ENCODE assay signal across 19 cellular contexts in the genomic region with DNA sequence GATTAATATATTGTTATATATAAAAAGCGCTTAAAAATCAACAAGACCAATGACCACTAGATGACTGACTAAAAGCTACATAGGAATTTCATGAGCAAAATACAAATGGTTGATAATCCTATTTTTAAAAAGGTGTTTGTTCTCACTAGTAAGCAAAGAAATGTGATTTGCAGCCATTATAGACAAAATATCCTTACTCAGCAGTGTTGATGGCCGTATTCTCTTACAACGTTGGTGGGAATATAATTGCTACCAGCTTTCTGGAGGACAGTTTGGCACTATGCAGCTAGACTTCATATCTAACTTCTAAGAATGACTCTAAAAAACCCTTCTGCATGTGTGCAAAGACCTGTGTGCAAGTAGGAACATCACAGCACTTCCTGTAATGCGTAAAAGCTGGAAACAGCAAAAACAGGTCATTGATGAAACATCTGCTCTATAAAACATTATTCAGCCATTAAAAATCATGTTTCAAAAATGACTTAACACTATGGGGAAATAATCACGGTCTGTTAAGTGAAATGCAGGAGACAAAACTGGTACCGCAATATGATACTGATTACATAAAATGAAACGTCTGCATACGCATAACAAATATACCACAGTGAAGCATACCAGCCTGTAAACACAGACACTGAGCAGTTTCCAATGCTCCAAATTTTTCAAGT.
"Had no signal": no experiment of that assay in that cellular context is flagged by ENCODE, and none has a peak within 500 bp of the region (broad histone marks: within the 10 kb centered on the region; RNA-seq: fewer than 3 reads in every experiment).

No MANE protein-coding gene starts in this region.

- H3K9ac ChIP-seq: neural progenitor cell had no signal

- H3K79me2 ChIP-seq: hepatocyte had no signal

- H3K36me3 ChIP-seq: colonic mucosa, neural progenitor cell, ovary, thoracic aorta had no signal

- H3K4me3 ChIP-seq: body of pancreas, colonic mucosa, hepatocyte, neural progenitor cell, ovary, thoracic aorta had no signal

- H2AFZ ChIP-seq: hepatocyte, neural progenitor cell had no signal

- H3K27ac ChIP-seq: body of pancreas, colonic mucosa, hepatocyte, neural progenitor cell, ovary, thoracic aorta had no signal

- DNase-seq: activated CD4-positive, alpha-beta T cell treated with anti-CD3 and anti-CD28 coated beads, Interleukin-2, amount 50 U/mL, for 48 hours; activated CD4-positive, CD25-positive, alpha-beta regulatory T cell treated with anti-CD3 and anti-CD28 coated beads, Interleukin-2, amount 50 U/mL, for 72 hours; activated gamma-delta T cell treated with Interleukin-2 at 50 U/mL for 16 hours; activated T-cell treated with anti-CD3 and anti-CD28 coated beads, Interleukin-2, amount 50 U/mL, for 24 hours; amniotic stem cell; body of pancreas; central memory CD4-positive, alpha-beta T cell; colonic mucosa; islet precursor cell; mammary epithelial cell; naive B cell; ovary; stimulated activated CD4-positive, alpha-beta T cell treated with anti-CD3 and anti-CD28 coated beads, Interleukin-12 subunit alpha, Interleukin-12 subunit beta, amount 100 ng/mL, for 4 hours; stimulated activated CD4-positive, alpha-beta T cell treated with anti-CD3 and anti-CD28 coated beads, Interleukin-2, amount 100 ng/mL, for 24 hours; T1000 had no signal

- ATAC-seq: body of pancreas, left lobe of liver had no signal

- H3K4me2 ChIP-seq: hepatocyte, neural progenitor cell had no signal

- H3K27me3 ChIP-seq: body of pancreas, colonic mucosa, hepatocyte, neural progenitor cell, ovary had no signal

- H3K9me3 ChIP-seq: body of pancreas, colonic mucosa, thoracic aorta had no signal

- H3K4me1 ChIP-seq: colonic mucosa, neural progenitor cell had no signal
